ENCODE assay signal across 9 cellular contexts in genomic region chr6:52498538-52499017, GRCh38.
DNase-seq lines count a peak whose midpoint lies in the region; ATAC-seq and TF ChIP-seq lines count a peak whose summit lies in the region.
"Had no signal": no experiment of that assay in that cellular context is flagged by ENCODE, and none has a peak within 500 bp of the region (broad histone marks: within the 10 kb centered on the region; RNA-seq: fewer than 3 reads in every experiment).

No MANE protein-coding gene starts in this region.

- no peaks in the 10 kb centered on the region for H4K20me1 ChIP-seq in DND-41 (ENCODE audit: insufficient read depth, low read length)

- H3K9me3 ChIP-seq in DND-41 (ENCODE audit: insufficient read depth, low read length, severe bottlenecking) (no peaks in the 10 kb centered on the region), heart left ventricle (peaks cover 0 to 4% (median 0%) of the 10 kb centered on the region in 12 donors), psoas muscle (no peaks in the 10 kb centered on the region)

- TF ChIP-seq POLR2A in heart left ventricle (IDR thresholded peaks at IDR 0.05) (no peak), lower leg skin (IDR thresholded peaks at IDR 0.05) (no peak)

- no peak overlapping the region for H3K9ac ChIP-seq in DND-41 (ENCODE audit: low read depth, low read length)

- H3K4me1 ChIP-seq in DND-41 (ENCODE audit: insufficient read depth, low read length), result no peaks in the 10 kb centered on the region
- H3K4me1 ChIP-seq in heart left ventricle, result peaks cover 3 to 64% (median 38%) of the 10 kb centered on the region in 12 donors
- H3K4me1 ChIP-seq in psoas muscle, result peaks cover 32% of the 10 kb centered on the region

- H3K27ac ChIP-seq in DND-41 (ENCODE audit: low read length), result no peak overlapping the region
- H3K27ac ChIP-seq in heart left ventricle, result peak overlapping the region; percentile 57 to 97 (median 82)
- no peak overlapping the region for H3K27ac ChIP-seq in psoas muscle

- H3K27me3 ChIP-seq in DND-41 (ENCODE audit: insufficient read depth, low read length, poor library complexity) (no peaks in the 10 kb centered on the region), heart left ventricle (no peaks in the 10 kb centered on the region), psoas muscle (ENCODE audit: insufficient read depth in 3 of 3, low read length in 2 of 3) (no peaks in the 10 kb centered on the region)

- DNase-seq in DND-41 (no peak), heart left ventricle (no peak), lower leg skin (ENCODE audit: low spot score in 2 of 2) (no peak), GM19238 (ENCODE audit: insufficient read length, low spot score) (no peak), psoas muscle (no peak)
- no peak for DNase-seq in stimulated activated CD4-positive, alpha-beta T cell treated with anti-CD3 and anti-CD28 coated beads, Interleukin-4, amount 100 ng/mL, for 1 hour
- DNase-seq: activated CD4-positive, alpha-beta T cell treated with anti-CD3 and anti-CD28 coated beads, Interleukin-2, amount 50 U/mL, for 48 hours had no signal

- H3K4me2 ChIP-seq in DND-41 (ENCODE audit: insufficient read depth, low read length), result no peak overlapping the region

- peaks cover 25% of the 10 kb centered on the region for H3K36me3 ChIP-seq in DND-41 (ENCODE audit: insufficient read depth, low read length)
- peaks cover 0 to 24% (median 14%) of the 10 kb centered on the region in 9 donors for H3K36me3 ChIP-seq in heart left ventricle
- no peaks in the 10 kb centered on the region for H3K36me3 ChIP-seq in psoas muscle (ENCODE audit: insufficient read depth in 1 of 2, low read depth in 1 of 2)

- H3K79me2 ChIP-seq in DND-41 (ENCODE audit: insufficient read depth, low read length), result no peaks in the 10 kb centered on the region

- H3K4me3 ChIP-seq in DND-41 (ENCODE audit: low read depth in 1 of 2, low read length in 2 of 2) (no peak overlapping the region), heart left ventricle (no peak overlapping the region), lower leg skin (ENCODE audit: low read depth, poor library complexity, severe bottlenecking) (no peak overlapping the region), psoas muscle (no peak overlapping the region)

- ATAC-seq in DND-41 (ENCODE audit: insufficient read depth, low read depth) (peak; percentile 44; the same call in 2 of the 3 replicates), GM21360 (IDR thresholded peaks at IDR 0.05; ENCODE audit: unreplicated experiment) (peak; percentile 39), HG03354 (IDR thresholded peaks at IDR 0.05; ENCODE audit: poor library complexity, severe bottlenecking, unreplicated experiment) (peak; percentile 54), heart left ventricle (peak in 1 of 4 donors; percentile 4), psoas muscle (no peak)

- WGBS in heart left ventricle, 4 donors, result 66 to 80% (median 73%) methylated on average over 11 of the region's 11 CpGs
- WGBS in lower leg skin, 2 donors, result 90% methylated on average over 11 of the region's 11 CpGs
- WGBS in psoas muscle, 3 donors, result 74 to 88% (median 82%) methylated on average over 11 of the region's 11 CpGs

- H2AFZ ChIP-seq in DND-41 (ENCODE audit: low read depth, low read length), result no peak overlapping the region

- intact Hi-C loops in heart left ventricle (cut with DNase I) (loop anchor here (1.0 to 10.0 kb wide), 6 partner anchors 76 to 166 kb away; partner anchors contain the start of gene EFHC1 (in 7 of the 10)), lower leg skin (cut with DNase I; ENCODE audit: low total_unique reads) (no loop called here), psoas muscle (cut with DNase I) (loop anchor here (2.0 to 5.0 kb wide), 3 partner anchors 78 to 99 kb away; partner anchors contain the start of gene EFHC1 (in 1 of the 2))

- TF ChIP-seq CTCF in DND-41 (IDR thresholded peaks at IDR 0.05; ENCODE audit: borderline replicate concordance, extremely low read depth, low read length, poor library complexity, severe bottlenecking) (no peak), heart left ventricle (IDR thresholded peaks at IDR 0.05) (no peak), lower leg skin (IDR thresholded peaks at IDR 0.05) (no peak), psoas muscle (IDR thresholded peaks at IDR 0.05) (no peak)

Comparison
In these comparisons a context has a peak if more than half of its experiments do, and no peak if none do; other contexts are left out.
1. ATAC-seq: peak in DND-41 (single experiment), GM21360 (single experiment) and HG03354 (single experiment); none in psoas muscle (0 of 4).
2. H3K27ac ChIP-seq: peak in heart left ventricle (12 of 12); none in DND-41 (single experiment) and psoas muscle (single experiment).